ENCODE assay signal across 8 cellular contexts in the genomic region with DNA sequence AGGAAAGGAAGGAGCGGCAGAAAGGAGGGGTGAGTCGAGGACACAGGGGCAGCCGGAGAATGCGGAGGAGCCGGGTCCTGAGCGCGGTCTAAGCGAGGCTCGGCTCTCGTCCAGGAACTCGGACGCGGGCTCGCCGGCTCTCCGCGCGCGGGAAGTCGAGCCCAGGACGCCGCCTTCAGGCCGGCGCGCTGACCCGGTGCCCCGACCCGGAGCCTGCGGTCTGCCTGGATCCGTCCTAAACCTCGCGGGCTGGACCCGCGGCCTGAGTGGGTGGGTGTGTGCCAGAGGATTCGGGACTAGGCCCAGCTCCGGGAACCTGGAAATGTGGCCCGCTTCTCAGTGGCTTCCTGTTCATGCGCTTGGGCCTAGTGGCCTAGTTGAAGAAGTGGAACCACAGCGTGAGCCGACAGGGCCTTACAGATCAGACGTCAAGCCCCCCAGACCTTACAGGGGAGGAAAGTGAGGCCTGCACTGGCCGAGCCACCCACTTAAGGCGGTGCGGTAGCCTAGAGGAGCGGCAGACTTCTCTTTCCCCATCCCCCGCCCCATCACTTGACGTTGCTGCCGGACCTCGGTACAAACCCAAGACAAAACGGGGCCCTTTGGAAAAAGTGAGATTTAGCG. TPM values are rescaled to one million over a fixed set of nuclear protein-coding genes. Genes with fewer than 3 reads are reported as not detected.
DNase-seq lines count a peak whose midpoint lies in the region; ATAC-seq and TF ChIP-seq lines count a peak whose summit lies in the region.

No MANE protein-coding gene starts in this region.

- 16 to 29% methylated on average over 38 to 51 of the region's 51 CpGs for WGBS in body of pancreas, 2 donors

- peaks cover 6% of the 10 kb centered on the region for H3K36me3 Mint-ChIP-seq in Caco-2 (ENCODE audit: insufficient read depth, unreplicated experiment)

- H3K9ac ChIP-seq in skeletal muscle tissue (ENCODE audit: low read depth in 1 of 3, low read length in 3 of 3), result peak overlapping the region; percentile 69 to 74 (median 73)

- H3K4me3 Mint-ChIP-seq in Caco-2 (ENCODE audit: unreplicated experiment), result peak overlapping the region; percentile 86

- POLR2A ChIA-PET in Caco-2 (lab: Charles Lee), result interaction anchor here (1.0 kb wide), 1 partner anchor 13 kb away, joined by 3 read pairs; the partner anchor contains the start of gene CDKN2B

- H3K9me3 ChIP-seq in Caco-2, result no peaks in the 10 kb centered on the region
- H3K9me3 ChIP-seq in body of pancreas, result no peaks in the 10 kb centered on the region
- no peaks in the 10 kb centered on the region for H3K9me3 ChIP-seq in skeletal muscle tissue (ENCODE audit: control insufficient read depth in 3 of 3, low read length in 3 of 3)

- H3K4me1 ChIP-seq in Caco-2 (peaks cover 3% of the 10 kb centered on the region; the same call in 1 of the 2 replicates), body of pancreas (peaks cover 17% of the 10 kb centered on the region), skeletal muscle tissue (ENCODE audit: control insufficient read depth in 3 of 3, insufficient read depth in 3 of 3, low read length in 3 of 3) (peaks cover 5 to 12% (median 11%) of the 10 kb centered on the region in 3 donors)

- DNase-seq in Caco-2, result peak; percentile 41 to 71
- peak; percentile 76 for DNase-seq in NCI-H748 (lab: John Stamatoyannopoulos, UW; ENCODE audit: unreplicated experiment)
- peak in 3 of 4 donors; percentile 30 to 50 (median 38) for DNase-seq in body of pancreas
- peak; percentile 39 for DNase-seq in iPS-NIHi11 (ENCODE audit: low spot score)
- no peak for DNase-seq in HPDE6-E6E7 (ENCODE audit: extremely low spot score)

- H3K4me1 Mint-ChIP-seq in Caco-2 (ENCODE audit: low read depth, unreplicated experiment), result peaks cover 9% of the 10 kb centered on the region

- no TSS peak for BruUV-seq in Caco-2 (replicated peaks; lab: Mats Ljungman, UMichigan)

- no peaks in the 10 kb centered on the region for H3K9me3 Mint-ChIP-seq in Caco-2 (ENCODE audit: unreplicated experiment)

- ATAC-seq in GM21447 (IDR thresholded peaks at IDR 0.05; ENCODE audit: unreplicated experiment) (peak; percentile 27), body of pancreas (peak; percentile 62), GM21360 (IDR thresholded peaks at IDR 0.05; ENCODE audit: unreplicated experiment) (no peak)

- H3K27me3 ChIP-seq in Caco-2 (replicated peaks; ENCODE audit: control insufficient read depth, insufficient read depth, low read length), result no peaks in the 10 kb centered on the region
- H3K27me3 ChIP-seq in body of pancreas, result no peaks in the 10 kb centered on the region
- H3K27me3 ChIP-seq in skeletal muscle tissue (ENCODE audit: control insufficient read depth in 3 of 3, insufficient read depth in 3 of 3, low read length in 3 of 3), result peaks cover 6 to 16% (median 11%) of the 10 kb centered on the region in 3 donors

- no peaks in the 10 kb centered on the region for H3K36me3 ChIP-seq in Caco-2 (ENCODE audit: control insufficient read depth, insufficient read depth, low read length)
- H3K36me3 ChIP-seq in body of pancreas (replicated peaks in 1 of 2; ENCODE audit: insufficient read depth in 1 of 2, low read depth in 2 of 2), result no peaks in the 10 kb centered on the region
- no peaks in the 10 kb centered on the region for H3K36me3 ChIP-seq in skeletal muscle tissue (ENCODE audit: control insufficient read depth in 3 of 3, insufficient read depth in 3 of 3, low read length in 3 of 3)

- TF ChIP-seq POLR2A in body of pancreas (IDR thresholded peaks at IDR 0.05), result no peak

- CTCF ChIA-PET in Caco-2 (lab: Charles Lee), result interaction anchor here (2.2 kb wide), 1 partner anchor 13 kb away, joined by 13 read pairs; the partner anchor contains the start of gene CDKN2B

- intact Hi-C loops in Caco-2 (cut with micrococcal nuclease; ENCODE audit: unreplicated experiment), result no loop called here
- intact Hi-C loops in body of pancreas (cut with DNase I), result loop anchor here (10.0 kb wide), 1 partner anchor 61 kb away; no protein-coding TSS in a partner anchor

- H3K27ac ChIP-seq in body of pancreas, result peak overlapping the region in 2 of 4 donors; percentile 51 to 81
- peak overlapping the region; percentile 72 for H3K27ac ChIP-seq in skeletal muscle tissue (ENCODE audit: low read depth, low read length)

- H3K27me3 Mint-ChIP-seq in Caco-2 (ENCODE audit: insufficient read depth, unreplicated experiment), result no peaks in the 10 kb centered on the region

- peak overlapping the region; percentile 90 for H3K27ac Mint-ChIP-seq in Caco-2 (ENCODE audit: unreplicated experiment)

- peak; percentile 16 to 23 for TF ChIP-seq CTCF in Caco-2 (IDR thresholded peaks at IDR 0.05; ENCODE audit: insufficient read depth in 1 of 2, low read depth in 1 of 2, low read length in 1 of 2, severe bottlenecking in 1 of 2, unreplicated experiment in 1 of 2)
- TF ChIP-seq CTCF in body of pancreas (IDR thresholded peaks at IDR 0.05), result peak in 3 of 7 experiments; percentile 11 to 23 (median 14)

- H3K4me3 ChIP-seq in Caco-2 (ENCODE audit: low read depth, low read length) (peak overlapping the region; percentile 60), body of pancreas (peak overlapping the region in 1 of 2 donors; percentile 86), skeletal muscle tissue (ENCODE audit: low read length in 3 of 3) (peak overlapping the region; percentile 79 to 87 (median 85))

RNA-seq across cellular contexts. Expression of gene CDKN2B-AS1, which starts 1.2 kb away (rescaled TPM):
- total RNA-seq in Caco-2 (2022) (1.2 and 2.1 TPM in 2 replicates), body of pancreas (under 1 TPM in 1 of 2 donors, not detected in 1; 0.26 TPM), skeletal muscle tissue (0.52 TPM)

RNA-seq across cellular contexts. Expression of gene CDKN2A, which starts 1.6 kb away (rescaled TPM):
- 46.6 and 48.0 TPM in 2 replicates for total RNA-seq in Caco-2 (2022)
- 1 to 10 TPM in 1 of 2 donors, not detected in 1; 6.2 TPM for total RNA-seq in body of pancreas
- total RNA-seq in skeletal muscle tissue, result not detected

RNA-seq across cellular contexts. Expression of gene CDKN2B, which starts 13.3 kb away (rescaled TPM):
- total RNA-seq in Caco-2 (2022) (7.6 and 8.2 TPM in 2 replicates), body of pancreas (1 to 10 TPM; 6.0 to 9.6 TPM), skeletal muscle tissue (not detected)
